Comparison of ENCODE assay signal across 8 cellular contexts in genomic region chr11:2092956-2093412, GRCh38. TPM values are rescaled to one million over a fixed set of nuclear protein-coding genes. Genes with fewer than 3 reads are reported as not detected.
DNase-seq lines count a peak whose midpoint lies in the region; ATAC-seq and TF ChIP-seq lines count a peak whose summit lies in the region.

No MANE protein-coding gene starts in this region.

- peaks cover 0 to 69% (median 0%) of the 10 kb centered on the region in 4 donors for H3K27me3 ChIP-seq in esophagus squamous epithelium

- ATAC-seq in sciatic nerve = no peak
- no peak for ATAC-seq in HG02678 (IDR thresholded peaks at IDR 0.05; ENCODE audit: unreplicated experiment)

- H3K9me3 ChIP-seq in esophagus squamous epithelium = no peaks in the 10 kb centered on the region

- 40% methylated on average over 1 of the region's 10 CpGs; no CpG with 5 or more reads in 1 of the 2 donors for WGBS in esophagus squamous epithelium, 2 donors

- DNase-seq in activated T-helper 1 cell treated with Interleukin-2 at 50 U/mL for 16 hours (ENCODE audit: low read depth) (peak; percentile 52), epithelial cell of esophagus (ENCODE audit: low read depth) (peak; percentile 90), sciatic nerve (ENCODE audit: low spot score) (peak; percentile 61), esophagus squamous epithelium (lab: John Stamatoyannopoulos, UW) (no peak), NCI-H526 treated with DMSO at 0.1 percent for 48 hours (lab: John Stamatoyannopoulos, UW) (no peak)
- no peak for DNase-seq in activated T-helper 1 cell treated with anti-CD3 and anti-CD28 coated beads, Interleukin-12 subunit alpha, Interleukin-12 subunit beta, Interleukin-2, Interleukin-4 antibody, amounts not matched to agents 30 ng/mL and 10 ng/mL and 1 ng/mL, durations not matched to agents 14 hours and 24 hours and 36 hours (ENCODE audit: low spot score)
- peak; percentile 60 for DNase-seq in activated CD4-positive, alpha-beta T cell treated with anti-CD3 and anti-CD28 coated beads for 48 hours

- H3K27me3 Mint-ChIP-seq in activated T-helper 1 cell treated with anti-CD3 and anti-CD28 coated beads, Interleukin-12 subunit alpha, Interleukin-12 subunit beta, Interleukin-2, Interleukin-4 antibody, amounts not matched to agents 30 ng/mL and 10 ng/mL and 1 ng/mL, durations not matched to agents 14 hours and 24 hours and 36 hours (ENCODE audit: insufficient read depth) = no peaks in the 10 kb centered on the region

- intact Hi-C loops in activated T-helper 1 cell treated with anti-CD3 and anti-CD28 coated beads, Interleukin-12 subunit alpha, Interleukin-12 subunit beta, Interleukin-2, Interleukin-4 antibody, amounts not matched to agents 30 ng/mL and 10 ng/mL and 1 ng/mL, durations not matched to agents 14 hours and 24 hours and 36 hours (cut with micrococcal nuclease) = no loop called here
- intact Hi-C loops in sciatic nerve (cut with DNase I) (no loop called here), esophagus squamous epithelium (cut with DNase I) (no loop called here)

- H3K27ac ChIP-seq in esophagus squamous epithelium = no peak overlapping the region

- H3K27ac Mint-ChIP-seq in activated T-helper 1 cell treated with anti-CD3 and anti-CD28 coated beads, Interleukin-12 subunit alpha, Interleukin-12 subunit beta, Interleukin-2, Interleukin-4 antibody, amounts not matched to agents 30 ng/mL and 10 ng/mL and 1 ng/mL, durations not matched to agents 14 hours and 24 hours and 36 hours = no peak overlapping the region

- TF ChIP-seq CTCF in epithelial cell of esophagus (IDR thresholded peaks at IDR 0.05; ENCODE audit: insufficient read depth, low read depth, low read length, missing control alignments) (no peak), esophagus squamous epithelium (IDR thresholded peaks at IDR 0.05) (no peak)

- H3K4me3 Mint-ChIP-seq in activated T-helper 1 cell treated with anti-CD3 and anti-CD28 coated beads, Interleukin-12 subunit alpha, Interleukin-12 subunit beta, Interleukin-2, Interleukin-4 antibody, amounts not matched to agents 30 ng/mL and 10 ng/mL and 1 ng/mL, durations not matched to agents 14 hours and 24 hours and 36 hours = no peak overlapping the region

- no peak overlapping the region for H3K4me3 ChIP-seq in epithelial cell of esophagus (ENCODE audit: low read length)
- no peak overlapping the region for H3K4me3 ChIP-seq in esophagus squamous epithelium

- H3K4me1 Mint-ChIP-seq in activated T-helper 1 cell treated with anti-CD3 and anti-CD28 coated beads, Interleukin-12 subunit alpha, Interleukin-12 subunit beta, Interleukin-2, Interleukin-4 antibody, amounts not matched to agents 30 ng/mL and 10 ng/mL and 1 ng/mL, durations not matched to agents 14 hours and 24 hours and 36 hours (ENCODE audit: low read depth) = no peaks in the 10 kb centered on the region

- H3K36me3 Mint-ChIP-seq in activated T-helper 1 cell treated with anti-CD3 and anti-CD28 coated beads, Interleukin-12 subunit alpha, Interleukin-12 subunit beta, Interleukin-2, Interleukin-4 antibody, amounts not matched to agents 30 ng/mL and 10 ng/mL and 1 ng/mL, durations not matched to agents 14 hours and 24 hours and 36 hours (ENCODE audit: low read depth) = no peaks in the 10 kb centered on the region

- H3K36me3 ChIP-seq in esophagus squamous epithelium = no peaks in the 10 kb centered on the region

- H3K9me3 Mint-ChIP-seq in activated T-helper 1 cell treated with anti-CD3 and anti-CD28 coated beads, Interleukin-12 subunit alpha, Interleukin-12 subunit beta, Interleukin-2, Interleukin-4 antibody, amounts not matched to agents 30 ng/mL and 10 ng/mL and 1 ng/mL, durations not matched to agents 14 hours and 24 hours and 36 hours = no peaks in the 10 kb centered on the region

- peaks cover 15 to 50% (median 31%) of the 10 kb centered on the region in 3 donors for H3K4me1 ChIP-seq in esophagus squamous epithelium

- no peak for TF ChIP-seq POLR2A in esophagus squamous epithelium (IDR thresholded peaks at IDR 0.05)

RNA-seq across cellular contexts. Expression of gene IGF2, which starts 46.2 kb away (rescaled TPM):
- 1.2 and 1.5 TPM in 2 replicates for total RNA-seq in activated T-helper 1 cell treated with anti-CD3 and anti-CD28 coated beads, Interleukin-12 subunit alpha, Interleukin-12 subunit beta, Interleukin-2, Interleukin-4 antibody, amounts not matched to agents 30 ng/mL and 10 ng/mL and 1 ng/mL, durations not matched to agents 14 hours and 24 hours and 36 hours
- total RNA-seq in sciatic nerve = 473 TPM
- total RNA-seq in esophagus squamous epithelium = 10 to 100 TPM in 1 of 4 donors, 1 to 10 TPM in 2, under 1 TPM in 1; 0.76 to 35.3 (median 2.8) TPM

Comparison
In these comparisons a context has a peak if more than half of its experiments do, and no peak if none do; other contexts are left out.
1. DNase-seq: peak in activated T-helper 1 cell treated with Interleukin-2 at 50 U/mL for 16 hours (single experiment), activated CD4-positive, alpha-beta T cell treated with anti-CD3 and anti-CD28 coated beads for 48 hours (single experiment), epithelial cell of esophagus (single experiment) and sciatic nerve (single experiment); none in activated T-helper 1 cell treated with anti-CD3 and anti-CD28 coated beads, Interleukin-12 subunit alpha, Interleukin-12 subunit beta, Interleukin-2, Interleukin-4 antibody, amounts not matched to agents 30 ng/mL and 10 ng/mL and 1 ng/mL, durations not matched to agents 14 hours and 24 hours and 36 hours (single experiment), esophagus squamous epithelium (single experiment) and NCI-H526 treated with DMSO at 0.1 percent for 48 hours (single experiment).
2. RNA of gene IGF2, which starts 46.2 kb away (total RNA-seq): 473 TPM in sciatic nerve (single experiment); 0.76 to 35.3 TPM in esophagus squamous epithelium and 1.2 to 1.5 TPM in activated T-helper 1 cell treated with anti-CD3 and anti-CD28 coated beads, Interleukin-12 subunit alpha, Interleukin-12 subunit beta, Interleukin-2, Interleukin-4 antibody, amounts not matched to agents 30 ng/mL and 10 ng/mL and 1 ng/mL, durations not matched to agents 14 hours and 24 hours and 36 hours; every median in the first group is over 10 times any median in the second.